Comparison of ENCODE assay signal across 25 cellular contexts in the genomic region with DNA sequence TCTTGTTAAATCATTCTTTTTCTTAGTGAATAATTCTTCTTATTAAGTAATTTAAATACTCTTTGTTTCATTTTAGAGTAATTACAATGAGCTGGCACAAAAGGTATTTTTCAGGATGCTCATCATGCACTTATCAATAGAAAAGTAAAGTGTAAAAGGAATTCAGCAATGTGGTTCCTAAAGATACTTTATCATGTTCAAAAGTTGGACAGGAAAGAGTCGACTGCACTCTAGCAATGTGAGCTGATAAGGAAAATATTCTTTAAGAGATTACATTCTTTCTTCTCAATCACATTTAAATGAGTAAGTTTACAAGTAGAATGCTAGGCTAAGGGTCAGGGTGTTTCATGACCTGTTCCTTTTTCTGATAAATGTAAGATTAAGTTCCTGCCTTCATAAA.
"Had no signal": no experiment of that assay in that cellular context is flagged by ENCODE, and none has a peak within 500 bp of the region (broad histone marks: within the 10 kb centered on the region; RNA-seq: fewer than 3 reads in every experiment).

No MANE protein-coding gene starts in this region.

- H3K4me3 Mint-ChIP-seq: naive thymus-derived CD8-positive, alpha-beta T cell had no signal

- FAIRE-seq: islet of Langerhans, small intestine had no signal

- DNase-seq: dermis blood vessel endothelial cell; effector memory CD4-positive, alpha-beta T cell; foreskin keratinocyte; glutamatergic neuron; heart right ventricle; hippocampal formation; left colon; left ventricle myocardium superior; lower lobe of right lung; naive thymus-derived CD8-positive, alpha-beta T cell; occipital lobe; ovary; posterior cingulate gyrus; psoas muscle; right lobe of liver; small intestine; stimulated activated CD4-positive, alpha-beta T cell treated with anti-CD3 and anti-CD28 coated beads, Interleukin-12 subunit alpha, Interleukin-12 subunit beta, amount 100 ng/mL, for 4 hours; stimulated activated CD4-positive, alpha-beta T cell treated with anti-CD3 and anti-CD28 coated beads, Interleukin-1b, Interleukin-23, amount 100 ng/mL, for 48 hours; stimulated activated CD4-positive, alpha-beta T cell treated with anti-CD3 and anti-CD28 coated beads, Interleukin-4, amount 100 ng/mL, for 1 hour; stimulated activated CD8-positive, alpha-beta memory T cell treated with anti-CD3 and anti-CD28 coated beads, Interleukin-4, amount 100 ng/mL, for 48 hours; stimulated activated naive CD4-positive, alpha-beta T cell treated with Interleukin-2 at 50 U/mL for 16 hours; stomach; thyroid gland had no signal

- ATAC-seq: foreskin keratinocyte; gastroesophageal sphincter; heart right ventricle; left colon; left ventricle myocardium superior; lower lobe of right lung; naive thymus-derived CD8-positive, alpha-beta T cell; psoas muscle; right lobe of liver had no signal

- H3K4me1 Mint-ChIP-seq: naive thymus-derived CD8-positive, alpha-beta T cell had no signal

- H3K27ac Mint-ChIP-seq: naive thymus-derived CD8-positive, alpha-beta T cell had no signal

- H3K36me3 Mint-ChIP-seq: naive thymus-derived CD8-positive, alpha-beta T cell had no signal
